Comparison of ENCODE assay signal across 16 cellular contexts in the genomic region with DNA sequence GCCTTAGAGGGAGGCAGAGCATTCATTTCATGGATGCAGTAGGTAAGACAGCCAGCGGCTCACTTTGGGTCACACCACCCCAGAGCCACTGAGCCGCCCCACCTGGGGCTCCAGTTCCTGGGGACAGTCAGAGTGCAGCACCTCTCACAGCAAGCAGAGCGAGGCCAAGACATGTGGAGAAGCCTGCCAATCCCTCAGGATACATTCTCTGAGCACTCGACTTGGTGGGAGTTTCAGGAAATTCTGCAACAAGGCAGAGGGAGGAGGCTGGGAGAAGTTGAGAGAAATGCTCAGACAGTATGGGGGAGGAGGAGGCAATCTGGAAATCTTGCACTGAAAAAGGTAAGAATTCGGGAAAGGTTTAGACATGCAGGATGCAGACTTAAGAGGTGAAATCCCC.
DNase-seq lines count a peak whose midpoint lies in the region; TF ChIP-seq lines count a peak whose summit lies in the region.
"Had no signal": no experiment of that assay in that cellular context is flagged by ENCODE, and none has a peak within 500 bp of the region (broad histone marks: within the 10 kb centered on the region; RNA-seq: fewer than 3 reads in every experiment).

No MANE protein-coding gene starts in this region.

- H3K27me3 Mint-ChIP-seq in endodermal cell (ENCODE audit: insufficient read depth): peaks cover 74% of the 10 kb centered on the region
- H3K27me3 Mint-ChIP-seq in activated T-helper 2 cell treated with anti-CD3 and anti-CD28 coated beads, Interferon-gamma antibody, Interleukin-2, Interleukin-4, amounts not matched to agents 10 μg/mL and 5 μg/mL and 100 μg/mL, durations not matched to agents 14 hours and 24 hours and 36 hours (ENCODE audit: low read depth): no peaks in the 10 kb centered on the region
- H3K27me3 Mint-ChIP-seq: activated CD4-positive, alpha-beta T cell treated with anti-CD3 and anti-CD28 coated beads for 36 hours had no signal

- peak overlapping the region; percentile 91 for H3K27ac Mint-ChIP-seq in endodermal cell
- H3K27ac Mint-ChIP-seq in activated T-helper 2 cell treated with anti-CD3 and anti-CD28 coated beads, Interferon-gamma antibody, Interleukin-2, Interleukin-4, amounts not matched to agents 10 μg/mL and 5 μg/mL and 100 μg/mL, durations not matched to agents 14 hours and 24 hours and 36 hours: no peak overlapping the region
- H3K27ac Mint-ChIP-seq: activated CD4-positive, alpha-beta T cell treated with anti-CD3 and anti-CD28 coated beads for 36 hours; dendritic cell treated with granulocyte-macrophage colony-stimulating factor and Interleukin-4, amounts not matched to agents 40 ng/mL and 50 ng/mL, for 4 days had no signal

- H3K36me3 ChIP-seq in NT2/D1 (ENCODE audit: insufficient read depth, insufficient read length, low read length) (no peaks in the 10 kb centered on the region), endodermal cell (ENCODE audit: control insufficient read depth, insufficient read depth, low read length) (no peaks in the 10 kb centered on the region), mesenchymal stem cell (ENCODE audit: control insufficient read depth in 1 of 2, insufficient read depth in 2 of 2, low read depth in 1 of 2, low read length in 2 of 2) (no peaks in the 10 kb centered on the region), smooth muscle cell (ENCODE audit: low read depth) (no peaks in the 10 kb centered on the region)
- H3K36me3 ChIP-seq: upper lobe of left lung had no signal

- H3K9ac ChIP-seq in NT2/D1 (ENCODE audit: insufficient read length, low read depth) (peak overlapping the region; percentile 80), endodermal cell (ENCODE audit: extremely low read depth, low read length, poor library complexity, severe bottlenecking) (peak overlapping the region; percentile 82), mesenchymal stem cell (ENCODE audit: low read length) (no peak overlapping the region), smooth muscle cell (ENCODE audit: low read depth) (no peak overlapping the region)

- H3F3A ChIP-seq in smooth muscle cell (ENCODE audit: low read depth): peaks cover 21% of the 10 kb centered on the region

- H3K36me3 Mint-ChIP-seq in endodermal cell (ENCODE audit: low read depth): no peaks in the 10 kb centered on the region
- H3K36me3 Mint-ChIP-seq in activated T-helper 2 cell treated with anti-CD3 and anti-CD28 coated beads, Interferon-gamma antibody, Interleukin-2, Interleukin-4, amounts not matched to agents 10 μg/mL and 5 μg/mL and 100 μg/mL, durations not matched to agents 14 hours and 24 hours and 36 hours (ENCODE audit: low read depth): no peaks in the 10 kb centered on the region
- H3K36me3 Mint-ChIP-seq: CD14-positive monocyte had no signal

- no peak overlapping the region for H3K23ac ChIP-seq in mesenchymal stem cell (ENCODE audit: low read length in 2 of 2)

- H3K4me1 ChIP-seq in NT2/D1 (ENCODE audit: insufficient read depth, insufficient read length) (peaks cover 15% of the 10 kb centered on the region), endodermal cell (ENCODE audit: control insufficient read depth, insufficient read depth, low read length) (peaks cover 40% of the 10 kb centered on the region), mesenchymal stem cell (ENCODE audit: control insufficient read depth, insufficient read depth, low read depth, low read length) (peaks cover 18% of the 10 kb centered on the region), smooth muscle cell (ENCODE audit: low read depth) (peaks cover 49% of the 10 kb centered on the region)

- H3K9me3 ChIP-seq in NT2/D1 (ENCODE audit: insufficient read depth, low read length) (no peaks in the 10 kb centered on the region), endodermal cell (ENCODE audit: control insufficient read depth, low read length) (no peaks in the 10 kb centered on the region), mesenchymal stem cell (ENCODE audit: control insufficient read depth, low read length) (no peaks in the 10 kb centered on the region), smooth muscle cell (replicated peaks; ENCODE audit: low read depth) (no peaks in the 10 kb centered on the region)
- H3K9me3 ChIP-seq: upper lobe of left lung had no signal

- H3K4me3 Mint-ChIP-seq in endodermal cell: peak overlapping the region; percentile 38
- H3K4me3 Mint-ChIP-seq in activated T-helper 2 cell treated with anti-CD3 and anti-CD28 coated beads, Interferon-gamma antibody, Interleukin-2, Interleukin-4, amounts not matched to agents 10 μg/mL and 5 μg/mL and 100 μg/mL, durations not matched to agents 14 hours and 24 hours and 36 hours (ENCODE audit: low read depth): no peak overlapping the region
- H3K4me3 Mint-ChIP-seq: activated CD4-positive, alpha-beta T cell treated with anti-CD3 and anti-CD28 coated beads for 36 hours; dendritic cell treated with granulocyte-macrophage colony-stimulating factor and Interleukin-4, amounts not matched to agents 40 ng/mL and 50 ng/mL, for 4 days had no signal

- H3K79me1 ChIP-seq in mesenchymal stem cell (replicated peaks; ENCODE audit: low read length, poor library complexity, severe bottlenecking): no peaks in the 10 kb centered on the region

- H3K27me3 ChIP-seq in NT2/D1 (ENCODE audit: insufficient read depth, insufficient read length) (peaks cover 4% of the 10 kb centered on the region), endodermal cell (ENCODE audit: control insufficient read depth, insufficient read depth, low read length, poor library complexity, severe bottlenecking) (peaks cover 27% of the 10 kb centered on the region), mesenchymal stem cell (ENCODE audit: control insufficient read depth in 1 of 2, insufficient read depth in 1 of 2, low read length in 2 of 2) (no peaks in the 10 kb centered on the region), smooth muscle cell (ENCODE audit: low read depth) (no peaks in the 10 kb centered on the region)
- H3K27me3 ChIP-seq: upper lobe of left lung had no signal

- H4K20me1 ChIP-seq in smooth muscle cell (ENCODE audit: low read depth): no peaks in the 10 kb centered on the region

- H2AK5ac ChIP-seq in mesenchymal stem cell (ENCODE audit: low read length, severe bottlenecking): peak overlapping the region; percentile 30

- peak overlapping the region in 1 of 2 experiments; percentile 83 for H3K14ac ChIP-seq in mesenchymal stem cell (ENCODE audit: low read length in 2 of 2)

- peaks cover 51% of the 10 kb centered on the region for H3K4me1 Mint-ChIP-seq in endodermal cell
- no peaks in the 10 kb centered on the region for H3K4me1 Mint-ChIP-seq in activated T-helper 2 cell treated with anti-CD3 and anti-CD28 coated beads, Interferon-gamma antibody, Interleukin-2, Interleukin-4, amounts not matched to agents 10 μg/mL and 5 μg/mL and 100 μg/mL, durations not matched to agents 14 hours and 24 hours and 36 hours (ENCODE audit: low read depth)
- H3K4me1 Mint-ChIP-seq: activated CD4-positive, alpha-beta T cell treated with anti-CD3 and anti-CD28 coated beads for 36 hours had no signal

- H2AFZ ChIP-seq in mesenchymal stem cell (ENCODE audit: low read depth, low read length) (peak overlapping the region; percentile 46), smooth muscle cell (ENCODE audit: low read depth) (peak overlapping the region; percentile 97)

- intact Hi-C loops in activated T-helper 2 cell treated with anti-CD3 and anti-CD28 coated beads, Interferon-gamma antibody, Interleukin-2, Interleukin-4, amounts not matched to agents 10 μg/mL and 5 μg/mL and 100 μg/mL, durations not matched to agents 14 hours and 24 hours and 36 hours (cut with micrococcal nuclease): no loop called here

- no peaks in the 10 kb centered on the region for H3K9me3 Mint-ChIP-seq in endodermal cell
- no peaks in the 10 kb centered on the region for H3K9me3 Mint-ChIP-seq in activated T-helper 2 cell treated with anti-CD3 and anti-CD28 coated beads, Interferon-gamma antibody, Interleukin-2, Interleukin-4, amounts not matched to agents 10 μg/mL and 5 μg/mL and 100 μg/mL, durations not matched to agents 14 hours and 24 hours and 36 hours
- H3K9me3 Mint-ChIP-seq: dendritic cell treated with granulocyte-macrophage colony-stimulating factor and Interleukin-4, amounts not matched to agents 40 ng/mL and 50 ng/mL, for 4 days had no signal

- H3K4ac ChIP-seq in mesenchymal stem cell (ENCODE audit: low read depth in 1 of 2, low read length in 2 of 2): peak overlapping the region in 1 of 2 experiments; percentile 79

- H3K4me2 ChIP-seq in mesenchymal stem cell (ENCODE audit: low read length, poor library complexity, severe bottlenecking): peak overlapping the region; percentile 57
- H3K4me2 ChIP-seq in smooth muscle cell: peak overlapping the region; percentile 86

- peak overlapping the region in 1 of 2 experiments; percentile 45 for H2BK12ac ChIP-seq in mesenchymal stem cell (ENCODE audit: low read length in 2 of 2)

- H4K91ac ChIP-seq in mesenchymal stem cell (ENCODE audit: low read length): peak overlapping the region; percentile 64

- H4K8ac ChIP-seq in mesenchymal stem cell (ENCODE audit: low read length): peak overlapping the region; percentile 81

- peak overlapping the region; percentile 82 to 96 for H3K18ac ChIP-seq in mesenchymal stem cell (ENCODE audit: low read depth in 1 of 2, low read length in 2 of 2)

- no peaks in the 10 kb centered on the region for H3K79me2 ChIP-seq in smooth muscle cell (ENCODE audit: low read depth)

- DNase-seq in NT2/D1 (ENCODE audit: low read depth, low spot score): no peak
- peak; percentile 73 for DNase-seq in endodermal cell
- DNase-seq in mesenchymal stem cell: no peak
- no peak for DNase-seq in smooth muscle cell (lab: John Stamatoyannopoulos, UW; ENCODE audit: unreplicated experiment)
- no peak for DNase-seq in activated T-helper 2 cell treated with anti-CD3 and anti-CD28 coated beads, Interferon-gamma antibody, Interleukin-2, Interleukin-4, amounts not matched to agents 10 μg/mL and 5 μg/mL and 100 μg/mL, durations not matched to agents 14 hours and 24 hours and 36 hours (ENCODE audit: low spot score)
- no peak for DNase-seq in T-helper 2 cell
- DNase-seq in HPDE6-E6E7 (ENCODE audit: extremely low spot score): no peak
- DNase-seq: activated CD4-positive, alpha-beta T cell treated with anti-CD3 and anti-CD28 coated beads for 36 hours; DMS79 treated with DMSO at 0.1 percent for 48 hours; NCI-H1694 treated with DMSO at 0.1 percent for 48 hours; NCI-H82; stimulated activated CD4-positive, alpha-beta T cell treated with anti-CD3 and anti-CD28 coated beads, Interleukin-2, amount 100 ng/mL, for 48 hours; upper lobe of left lung had no signal

- peak overlapping the region; percentile 33 for H2BK5ac ChIP-seq in mesenchymal stem cell (ENCODE audit: low read depth, low read length, poor library complexity, severe bottlenecking)

- WGBS in endodermal cell (ENCODE audit: insufficient coverage in 1 of 2, insufficient read length in 1 of 2), 2 experiments: 13 to 29% methylated on average over 5 of the region's 5 CpGs
- WGBS in mesenchymal stem cell: 43% methylated on average over 5 of the region's 5 CpGs
- WGBS in smooth muscle cell (ENCODE audit: low lambda C conversion rate): 46% methylated on average over 5 of the region's 5 CpGs

- H2BK15ac ChIP-seq in mesenchymal stem cell (ENCODE audit: low read depth, poor library complexity, severe bottlenecking): peak overlapping the region; percentile 44

- TF ChIP-seq CTCF in endodermal cell (conservative IDR thresholded peaks at IDR 0.05) (no peak), smooth muscle cell (IDR thresholded peaks at IDR 0.05; ENCODE audit: borderline replicate concordance, insufficient read depth, poor library complexity, severe bottlenecking) (no peak)

- H3K4me3 ChIP-seq in NT2/D1 (ENCODE audit: insufficient read length, low read depth): peak overlapping the region; percentile 26
- peak overlapping the region; percentile 71 for H3K4me3 ChIP-seq in endodermal cell (ENCODE audit: low read length)
- no peak overlapping the region for H3K4me3 ChIP-seq in mesenchymal stem cell (ENCODE audit: insufficient read depth in 1 of 2, low read depth in 1 of 2, low read length in 2 of 2)
- no peak overlapping the region for H3K4me3 ChIP-seq in smooth muscle cell
- H3K4me3 ChIP-seq: upper lobe of left lung had no signal

- H3K27ac ChIP-seq in endodermal cell (ENCODE audit: low read depth, low read length): peak overlapping the region; percentile 100
- peak overlapping the region; percentile 96 for H3K27ac ChIP-seq in mesenchymal stem cell (ENCODE audit: low read length, poor library complexity, severe bottlenecking)
- no peak overlapping the region for H3K27ac ChIP-seq in smooth muscle cell (ENCODE audit: low read depth)
- H3K27ac ChIP-seq: RWPE1, upper lobe of left lung had no signal

- peak overlapping the region; percentile 71 for H2BK120ac ChIP-seq in mesenchymal stem cell (ENCODE audit: low read depth, low read length)

Comparison
In these comparisons a context has a peak if more than half of its experiments do, and no peak if none do; other contexts are left out.
1. H3K4me3 ChIP-seq: peak in NT2/D1 (single experiment) and endodermal cell (single experiment); none in mesenchymal stem cell (0 of 2) and smooth muscle cell (single experiment).
2. H3K9ac ChIP-seq: peak in NT2/D1 (single experiment) and endodermal cell (single experiment); none in mesenchymal stem cell (single experiment) and smooth muscle cell (single experiment).